ENCODE assay signal across 18 cellular contexts in genomic region chr11:128931066-128931465, GRCh38. TPM values are rescaled to one million over a fixed set of nuclear protein-coding genes. Genes with fewer than 3 reads are reported as not detected.
DNase-seq lines count a peak whose midpoint lies in the region; ATAC-seq, FAIRE-seq and TF ChIP-seq lines count a peak whose summit lies in the region.
"Had no signal": no experiment of that assay in that cellular context is flagged by ENCODE, and none has a peak within 500 bp of the region (broad histone marks: within the 10 kb centered on the region; RNA-seq: fewer than 3 reads in every experiment).

No MANE protein-coding gene starts in this region.

- H3K4me1 Mint-ChIP-seq in WTC11: peaks cover 42% of the 10 kb centered on the region

- H3K4me1 ChIP-seq in cardiac muscle cell (ENCODE audit: low read depth) (peaks cover 53% of the 10 kb centered on the region), osteoblast (ENCODE audit: insufficient read depth, low read length) (no peaks in the 10 kb centered on the region)

- H3K9me3 Mint-ChIP-seq in WTC11: no peaks in the 10 kb centered on the region
- H3K9me3 Mint-ChIP-seq: CD8-positive, alpha-beta T cell had no signal

- POLR2A ChIA-PET in WTC11 (lab: Charles Lee): no interaction called here

- no peak overlapping the region for H3K4me2 ChIP-seq in osteoblast (ENCODE audit: insufficient read depth, low read length)

- TF ChIP-seq CTCF in cardiac muscle cell (IDR thresholded peaks at IDR 0.05; ENCODE audit: low read depth, low read length): no peak
- TF ChIP-seq CTCF in WTC11 (IDR thresholded peaks at IDR 0.05): no peak
- TF ChIP-seq CTCF in osteoblast (IDR thresholded peaks at IDR 0.05; ENCODE audit: extremely low read depth, low read depth, low read length): no peak

- no peak overlapping the region for H3K27ac Mint-ChIP-seq in WTC11
- H3K27ac Mint-ChIP-seq: B cell; CD8-positive, alpha-beta T cell; H9 had no signal

- peaks cover 11% of the 10 kb centered on the region for H3K27me3 ChIP-seq in cardiac muscle cell
- H3K27me3 ChIP-seq in osteoblast (ENCODE audit: insufficient read depth, low read length): peaks cover 3% of the 10 kb centered on the region
- H3K27me3 ChIP-seq: BLaER1 treated with 17β-estradiol and CSF1 and Interleukin-3, amounts not matched to agents 10 nM and 100 nM had no signal

- DNase-seq in cardiac muscle cell (ENCODE audit: low read depth in 1 of 2, low spot score in 1 of 2): no peak
- DNase-seq in cardiac septum (ENCODE audit: low spot score): no peak
- no peak for DNase-seq in WTC11 (ENCODE audit: low spot score)
- peak; percentile 18 for DNase-seq in myocyte (ENCODE audit: low read depth)
- peak; percentile 39 for DNase-seq in osteoblast (ENCODE audit: insufficient read length, low spot score, missing footprints)
- DNase-seq in urothelium cell line (ENCODE audit: low spot score): no peak
- DNase-seq: Calu3; CD8-positive, alpha-beta T cell; DMS79 treated with DMSO at 0.1 percent for 48 hours; H9 had no signal

- no peaks in the 10 kb centered on the region for H3K36me3 Mint-ChIP-seq in WTC11
- H3K36me3 Mint-ChIP-seq: CD8-positive, alpha-beta T cell had no signal

- H3K27ac ChIP-seq in cardiac muscle cell (peak overlapping the region; percentile 14), osteoblast (ENCODE audit: low read depth, low read length) (no peak overlapping the region)
- H3K27ac ChIP-seq: BLaER1 treated with 17β-estradiol and CSF1 and Interleukin-3, amounts not matched to agents 10 nM and 100 nM had no signal

- H3K79me2 ChIP-seq in osteoblast (ENCODE audit: insufficient read depth, low read length): no peaks in the 10 kb centered on the region

- H3K9me3 ChIP-seq in cardiac muscle cell (ENCODE audit: low read depth): no peaks in the 10 kb centered on the region
- H3K9me3 ChIP-seq in osteoblast (ENCODE audit: low read depth, low read length): no peaks in the 10 kb centered on the region
- H3K9me3 ChIP-seq: BLaER1 treated with 17β-estradiol and CSF1 and Interleukin-3, amounts not matched to agents 10 nM and 100 nM had no signal

- no peak for ATAC-seq in WTC11
- no peak for ATAC-seq in HG02763 (IDR thresholded peaks at IDR 0.05; ENCODE audit: unreplicated experiment)
- ATAC-seq in GM19467 (IDR thresholded peaks at IDR 0.05; ENCODE audit: unreplicated experiment): no peak
- ATAC-seq: CD8-positive, alpha-beta T cell; GM12878 had no signal

- peaks cover 90% of the 10 kb centered on the region for H3K27me3 Mint-ChIP-seq in WTC11 (ENCODE audit: low read depth)

- H3K4me3 ChIP-seq in cardiac muscle cell (no peak overlapping the region), osteoblast (ENCODE audit: insufficient read depth, low read length) (no peak overlapping the region)
- H3K4me3 ChIP-seq: BLaER1 treated with 17β-estradiol and CSF1 and Interleukin-3, amounts not matched to agents 10 nM and 100 nM; GM12878 had no signal

- no peaks in the 10 kb centered on the region for H4K20me1 ChIP-seq in osteoblast (ENCODE audit: insufficient read depth, low read length)

- no peaks in the 10 kb centered on the region for H3K36me3 ChIP-seq in cardiac muscle cell
- H3K36me3 ChIP-seq in osteoblast (ENCODE audit: insufficient read depth, low read length): no peaks in the 10 kb centered on the region
- H3K36me3 ChIP-seq: BLaER1 treated with 17β-estradiol and CSF1 and Interleukin-3, amounts not matched to agents 10 nM and 100 nM had no signal

- H2AFZ ChIP-seq in osteoblast (ENCODE audit: low read length): no peak overlapping the region

- no peak overlapping the region for H3K4me3 Mint-ChIP-seq in WTC11
- H3K4me3 Mint-ChIP-seq: B cell; CD8-positive, alpha-beta T cell; H9 had no signal

- CTCF ChIA-PET in WTC11 (lab: Charles Lee): no interaction called here

- FAIRE-seq in urothelium cell line (lab: Jason Lieb, UNC): no peak
- FAIRE-seq: GM12878, H1 had no signal

- intact Hi-C loops in cardiac septum (cut with DNase I): no loop called here

TF ChIP-seq in WTC11, 78 proteins besides CTCF, POLR2A, EP300 and RAD21:
- TF ChIP-seq KAT7 (CRISPR knock-in tag; IDR thresholded peaks at IDR 0.05; ENCODE audit: borderline replicate concordance): no peak
- TF ChIP-seq JUN (CRISPR knock-in tag; IDR thresholded peaks at IDR 0.05): no peak
- TF ChIP-seq ZNF121 (CRISPR knock-in tag; IDR thresholded peaks at IDR 0.05): peak; percentile 44; the same call in 1 of the 2 replicates
- no peak for TF ChIP-seq E2F1 (CRISPR knock-in tag; IDR thresholded peaks at IDR 0.05)

RNA-seq across cellular contexts. Expression of gene TP53AIP1, which starts 11.6 kb away (rescaled TPM):
- total RNA-seq in cardiac muscle cell (0.46 TPM in 1 of 2 replicates, not detected in the other), cardiac septum (not detected), WTC11 (2021) (0.07 TPM in 1 of 3 replicates, not detected in the others), myocyte (0.05 TPM in 1 of 2 replicates, not detected in the other), osteoblast (under 0.01 TPM in 1 of 2 replicates, not detected in the other)
- polyA plus RNA-seq in cardiac muscle cell: 0.26 and 0.83 TPM in 2 replicates
- 0.06 TPM for polyA plus RNA-seq in myocyte (2012)
- total RNA-seq: A172, GM12878, H1, H9 had no signal

RNA-seq across cellular contexts. Expression of gene KCNJ5, which starts 39.9 kb away (rescaled TPM):
- total RNA-seq in cardiac muscle cell (67.5 and 71.8 TPM in 2 replicates), cardiac septum (12.1 TPM), WTC11 (2021) (0.09 to 0.23 TPM (median 0.22 TPM) in 3 replicates), myocyte (not detected in 2 replicates), osteoblast (0.29 and 0.36 TPM in 2 replicates)
- 44.8 and 58.3 TPM in 2 replicates for polyA plus RNA-seq in cardiac muscle cell
- polyA plus RNA-seq in myocyte (2012): 0.09 TPM
- total RNA-seq: B cell; Calu3; CD8-positive, alpha-beta T cell; GM12878; H1; HT-29 had no signal

Comparison
In these comparisons a context has a peak if more than half of its experiments do, and no peak if none do; other contexts are left out.
1. DNase-seq: peak in myocyte (single experiment) and osteoblast (single experiment); none in cardiac muscle cell (0 of 2), cardiac septum (single experiment), WTC11 (single experiment) and urothelium cell line (single experiment).